ENCODE assay signal across 1 cellular context in the genomic region with DNA sequence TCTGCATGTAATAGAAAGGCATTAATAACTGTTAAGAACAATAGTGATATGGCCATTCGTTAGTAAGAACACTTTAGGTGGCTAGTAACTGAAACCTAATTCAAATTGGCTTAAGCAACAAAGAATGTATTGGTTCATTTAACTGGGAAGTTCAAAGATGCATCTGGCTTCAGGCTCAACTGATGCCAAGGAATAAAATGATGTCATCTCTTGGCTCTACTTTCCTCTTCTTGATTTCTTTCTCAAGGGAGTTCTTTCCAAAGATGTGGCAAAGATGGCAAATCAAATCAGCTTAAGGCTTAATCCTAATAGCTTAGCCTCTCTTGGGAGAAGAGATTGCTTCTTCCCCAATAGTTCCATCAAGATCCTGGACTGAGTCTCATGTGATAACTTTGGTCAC.
TF ChIP-seq lines count a peak whose summit lies in the region.

No MANE protein-coding gene starts in this region.

TF ChIP-seq in SK-N-SH, 30 proteins besides CTCF, POLR2A, EP300 and RAD21 (continued from another document):
- TF ChIP-seq POLR2AphosphoS5 (IDR thresholded peaks at IDR 0.05; ENCODE audit: low read depth, low read length) (no peak), TCF12 (IDR thresholded peaks at IDR 0.05) (no peak), FOXM1 (IDR thresholded peaks at IDR 0.05; ENCODE audit: low read depth) (no peak)
